ENCODE assay signal across 8 cellular contexts in genomic region chr5:53110156-53110555, GRCh38. TPM values are rescaled to one million over a fixed set of nuclear protein-coding genes. Genes with fewer than 3 reads are reported as not detected.
A peak's percentile ranks its signal among the peaks of the same experiment; 100 is the strongest.
DNase-seq lines count a peak whose midpoint lies in the region; ATAC-seq, FAIRE-seq and TF ChIP-seq lines count a peak whose summit lies in the region.

No MANE protein-coding gene starts in this region.

- TF ChIP-seq POLR2A in endothelial cell of umbilical vein (IDR thresholded peaks at IDR 0.05; ENCODE audit: low read depth, low read length): no peak

- POLR2A ChIA-PET in CD8-positive, alpha-beta memory T cell (lab: Charles Lee): no interaction called here
- POLR2A ChIA-PET in endothelial cell of umbilical vein (lab: Charles Lee): interaction anchor here (1.0 kb wide), 2 partner anchors 121 to 162 kb away, joined by 3 read pairs; partner anchors contain the start of gene ITGA2

- CTCF ChIA-PET in CD8-positive, alpha-beta memory T cell (lab: Charles Lee): interaction anchor here (1.1 to 1.4 kb wide), 3 partner anchors 10 to 161 kb away, joined by 3 to 8 read pairs (median 5); no protein-coding TSS in a partner anchor
- CTCF ChIA-PET in endothelial cell of umbilical vein (lab: Charles Lee): interaction anchor here (0.7 to 1.3 kb wide), 8 partner anchors 13 to 1407 kb away, joined by 3 to 18 read pairs (median 3); no protein-coding TSS in a partner anchor

- ATAC-seq in GM21619 (IDR thresholded peaks at IDR 0.05; ENCODE audit: unreplicated experiment) (peak; percentile 8), HG03469 (IDR thresholded peaks at IDR 0.05; ENCODE audit: unreplicated experiment) (no peak)

- H3K4me3 Mint-ChIP-seq in CD8-positive, alpha-beta memory T cell: peak overlapping the region; percentile 92 to 98 (median 93)

- H3K36me3 ChIP-seq in CD8-positive, alpha-beta memory T cell (ENCODE audit: insufficient read depth, low read length): no peaks in the 10 kb centered on the region
- peaks cover 5% of the 10 kb centered on the region for H3K36me3 ChIP-seq in OCI-LY3 (replicated peaks; ENCODE audit: low read depth, low read length)
- H3K36me3 ChIP-seq in endothelial cell of umbilical vein (ENCODE audit: control insufficient read depth in 2 of 2, extremely low read depth in 1 of 2, insufficient read depth in 2 of 2, low read length in 2 of 2): no peaks in the 10 kb centered on the region
- H3K36me3 ChIP-seq in neutrophil: peaks cover 3% of the 10 kb centered on the region

- H3K4me1 Mint-ChIP-seq in CD8-positive, alpha-beta memory T cell: peaks cover 48 to 55% (median 55%) of the 10 kb centered on the region in 3 donors

- H3K27me3 ChIP-seq in CD8-positive, alpha-beta memory T cell (ENCODE audit: insufficient read depth, low read length, poor library complexity, severe bottlenecking): no peaks in the 10 kb centered on the region
- no peaks in the 10 kb centered on the region for H3K27me3 ChIP-seq in OCI-LY3 (ENCODE audit: low read depth, low read length)
- H3K27me3 ChIP-seq in endothelial cell of umbilical vein (ENCODE audit: control insufficient read depth in 2 of 2, insufficient read depth in 2 of 2, low read length in 2 of 2): no peaks in the 10 kb centered on the region
- H3K27me3 ChIP-seq in neutrophil: peaks cover 12% of the 10 kb centered on the region

- H3K9me3 Mint-ChIP-seq in CD8-positive, alpha-beta memory T cell: no peaks in the 10 kb centered on the region

- H3K4me2 ChIP-seq in OCI-LY3 (ENCODE audit: low read length) (peak overlapping the region; percentile 72), endothelial cell of umbilical vein (ENCODE audit: insufficient read depth, low read length) (peak overlapping the region; percentile 43)

- peak overlapping the region; percentile 45 for H3K27ac ChIP-seq in CD8-positive, alpha-beta memory T cell (ENCODE audit: low read depth, low read length)
- 0 out of 2 replicates have a peak overlapping the region, but pooled peaks have one; percentile 9 for H3K27ac ChIP-seq in OCI-LY3 (ENCODE audit: low read length)
- no peak overlapping the region for H3K27ac ChIP-seq in endothelial cell of umbilical vein (ENCODE audit: insufficient read depth, low read depth, low read length)
- H3K27ac ChIP-seq in neutrophil: no peak overlapping the region

- no peak for FAIRE-seq in endothelial cell of umbilical vein (lab: Jason Lieb, UNC)

- H3K4me1 ChIP-seq in CD8-positive, alpha-beta memory T cell (ENCODE audit: insufficient read depth, low read length): peaks cover 30% of the 10 kb centered on the region
- H3K4me1 ChIP-seq in OCI-LY3 (ENCODE audit: low read length) (peaks cover 10% of the 10 kb centered on the region; the same call in 1 of the 2 replicates), endothelial cell of umbilical vein (ENCODE audit: control insufficient read depth, extremely low read depth, insufficient read depth, low read length) (peaks cover 16% of the 10 kb centered on the region), neutrophil (ENCODE audit: control insufficient read depth in 1 of 2, insufficient read depth in 1 of 2, low read depth in 1 of 2, low read length in 1 of 2) (peaks cover 11% of the 10 kb centered on the region in 2 experiments)

- H3K9ac ChIP-seq in OCI-LY3 (ENCODE audit: low read length): peak overlapping the region; percentile 71
- H3K9ac ChIP-seq in endothelial cell of umbilical vein (replicated peaks; ENCODE audit: extremely low read depth, insufficient read depth, low read length): peak overlapping the region; percentile 39

- peak overlapping the region; percentile 74 for H3K4me3 ChIP-seq in CD8-positive, alpha-beta memory T cell (ENCODE audit: low read length)
- H3K4me3 ChIP-seq in OCI-LY3 (ENCODE audit: low read length) (peak overlapping the region; percentile 90), endothelial cell of umbilical vein (replicated peaks in 1 of 3; ENCODE audit: insufficient read depth in 1 of 3, low read depth in 1 of 3, low read length in 3 of 3) (peak overlapping the region in 2 of 3 experiments; percentile 71 to 88), neutrophil (ENCODE audit: low read depth in 1 of 2, low read length in 1 of 2) (peak overlapping the region; percentile 70 to 81)

- H3K27me3 Mint-ChIP-seq in CD8-positive, alpha-beta memory T cell: no peaks in the 10 kb centered on the region

- H3K79me2 ChIP-seq in OCI-LY3 (ENCODE audit: low read length) (peaks cover 12% of the 10 kb centered on the region), endothelial cell of umbilical vein (ENCODE audit: control insufficient read depth, insufficient read depth, low read length) (peaks cover 1% of the 10 kb centered on the region)

- no peaks in the 10 kb centered on the region for H3K9me1 ChIP-seq in endothelial cell of umbilical vein (replicated peaks; ENCODE audit: control insufficient read depth, extremely low read depth, insufficient read depth, low read length)

- BruUV-seq in endothelial cell of umbilical vein (replicated peaks; lab: Mats Ljungman, UMichigan): TSS peak; percentile 88

- in situ Hi-C loops in GM13976 (cut with MboI; ENCODE audit: low sequenced_read_pairs, unreplicated experiment): no loop called here

- intact Hi-C loops in endothelial cell of umbilical vein (cut with micrococcal nuclease): no loop called here

- no peaks in the 10 kb centered on the region for H3K9me3 ChIP-seq in CD8-positive, alpha-beta memory T cell (ENCODE audit: low read length)
- H3K9me3 ChIP-seq in OCI-LY3 (ENCODE audit: insufficient read depth, low read length) (no peaks in the 10 kb centered on the region), endothelial cell of umbilical vein (replicated peaks; ENCODE audit: control insufficient read depth, insufficient read depth, low read length) (no peaks in the 10 kb centered on the region), neutrophil (no peaks in the 10 kb centered on the region)

- peak overlapping the region; percentile 78 for H2AFZ ChIP-seq in OCI-LY3 (ENCODE audit: low read depth, low read length)
- H2AFZ ChIP-seq in endothelial cell of umbilical vein (ENCODE audit: low read depth, low read length): peak overlapping the region; percentile 64

- H3K36me3 Mint-ChIP-seq in CD8-positive, alpha-beta memory T cell: peaks cover 0 to 26% (median 1%) of the 10 kb centered on the region in 3 donors

- dilution Hi-C loops in endothelial cell of umbilical vein (cut with MboI; ENCODE audit: extremely low pct_ligation_motif_present, low sequenced_read_pairs): no loop called here

- TF ChIP-seq CTCF in OCI-LY3 (IDR thresholded peaks at IDR 0.05; ENCODE audit: low read depth, low read length) (no peak), endothelial cell of umbilical vein (IDR thresholded peaks at IDR 0.05; ENCODE audit: extremely low read depth in 1 of 2, insufficient read depth in 1 of 2, low read depth in 1 of 2, low read length in 2 of 2) (no peak), neutrophil (IDR thresholded peaks at IDR 0.05) (no peak), GM13976 (IDR thresholded peaks at IDR 0.05; ENCODE audit: borderline replicate concordance, control extremely low read depth, extremely low read depth, insufficient read depth, missing control alignments) (no peak)

- H4K20me1 ChIP-seq in OCI-LY3 (ENCODE audit: insufficient read depth, low read length) (no peaks in the 10 kb centered on the region), endothelial cell of umbilical vein (replicated peaks; ENCODE audit: control insufficient read depth, extremely low read depth, insufficient read depth, low read length) (no peaks in the 10 kb centered on the region)

- H3K27ac Mint-ChIP-seq in CD8-positive, alpha-beta memory T cell: peak overlapping the region; percentile 88 to 96 (median 94)

- DNase-seq in CD8-positive, alpha-beta memory T cell: peak in 1 of 5 donors; percentile 46
- DNase-seq in endothelial cell of umbilical vein (ENCODE audit: low read depth, low spot score) (no peak), GM13976 (ENCODE audit: low spot score) (no peak), SW480 (ENCODE audit: low spot score) (no peak)

TF ChIP-seq in endothelial cell of umbilical vein, 7 proteins besides CTCF, POLR2A, EP300 and RAD21:
- TF ChIP-seq POLR2AphosphoS5 (IDR thresholded peaks at IDR 0.05; ENCODE audit: insufficient read depth, low read depth, low read length) (no peak), FOS (IDR thresholded peaks at IDR 0.05; ENCODE audit: borderline replicate concordance, insufficient read depth, low read length) (no peak), EZH2 (IDR thresholded peaks at IDR 0.05; ENCODE audit: borderline replicate concordance, low read depth, low read length, severe bottlenecking) (no peak), JUN (IDR thresholded peaks at IDR 0.05; ENCODE audit: borderline replicate concordance, insufficient read depth, insufficient read length, low read depth) (no peak), GATA2 (IDR thresholded peaks at IDR 0.05; ENCODE audit: insufficient read depth, insufficient read length, low read depth, low read length) (no peak), MYC (IDR thresholded peaks at IDR 0.05; ENCODE audit: low read depth, low read length) (no peak)
- TF ChIP-seq, protein P1, sequence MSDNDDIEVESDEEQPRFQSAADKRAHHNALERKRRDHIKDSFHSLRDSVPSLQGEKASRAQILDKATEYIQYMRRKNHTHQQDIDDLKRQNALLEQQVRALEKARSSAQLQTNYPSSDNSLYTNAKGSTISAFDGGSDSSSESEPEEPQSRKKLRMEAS (IDR thresholded peaks at IDR 0.05; ENCODE audit: insufficient read depth, insufficient read length): no peak

RNA-seq across cellular contexts. Expression of gene MOCS2, which starts 0.6 kb away (rescaled TPM):
- total RNA-seq in CD8-positive, alpha-beta memory T cell: 10 to 100 TPM; 25.9 to 27.0 TPM
- 39.7 TPM for polyA plus RNA-seq in CD8-positive, alpha-beta memory T cell
- 31.1 and 31.5 TPM in 2 replicates for total RNA-seq in endothelial cell of umbilical vein
- polyA plus RNA-seq in endothelial cell of umbilical vein: 10.4 and 14.3 TPM in 2 replicates
- polyA plus RNA-seq in endothelial cell of umbilical vein (2011; cell fraction: cytosol; rRNA removed): 27.5 and 29.3 TPM in 2 replicates
- 11.8 and 16.5 TPM in 2 replicates for polyA plus RNA-seq in endothelial cell of umbilical vein (2011; cell fraction: nucleus; rRNA removed)
- polyA plus RNA-seq in endothelial cell of umbilical vein (2012): 30.0 and 49.2 TPM in 2 replicates
- polyA minus RNA-seq in endothelial cell of umbilical vein: 8.2 and 8.6 TPM in 2 replicates
- 13.0 TPM for polyA minus RNA-seq in endothelial cell of umbilical vein (2011; cell fraction: cytosol; rRNA and poly(A)+ RNA removed)
- 4.8 and 8.7 TPM in 2 replicates for polyA minus RNA-seq in endothelial cell of umbilical vein (2011; cell fraction: nucleus; rRNA and poly(A)+ RNA removed)

Comparison
In these comparisons a context has a peak if more than half of its experiments do, and no peak if none do; other contexts are left out.
1. H3K27ac ChIP-seq: peak in CD8-positive, alpha-beta memory T cell (single experiment) and OCI-LY3 (single experiment); none in endothelial cell of umbilical vein (single experiment) and neutrophil (single experiment).
2. Peak in every context shown above with its lines, with median percentiles within 50 percentile points of each other: H3K4me3 ChIP-seq.